12 cellular contexts compared by ENCODE assay signal in the genomic region with DNA sequence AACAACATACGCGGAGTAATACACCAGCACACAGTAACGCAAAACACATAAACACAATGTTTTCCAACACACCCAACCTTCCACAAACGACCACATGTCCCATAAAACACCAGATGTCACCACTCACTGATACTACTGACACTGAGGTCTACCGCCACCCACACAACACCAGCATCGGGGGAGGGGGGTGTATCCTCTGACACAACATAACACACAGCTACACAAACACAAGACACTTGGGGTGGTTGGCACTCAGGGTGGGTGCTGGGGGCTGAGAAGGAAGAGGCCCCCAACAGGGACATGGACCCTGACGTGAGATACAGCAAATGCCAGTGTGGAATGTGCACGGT. TPM values are rescaled to one million over a fixed set of nuclear protein-coding genes. Genes with fewer than 3 reads are reported as not detected.
DNase-seq lines count a peak whose midpoint lies in the region; ATAC-seq and TF ChIP-seq lines count a peak whose summit lies in the region.
"Had no signal": no experiment of that assay in that cellular context is flagged by ENCODE, and none has a peak within 500 bp of the region (broad histone marks: within the 10 kb centered on the region; RNA-seq: fewer than 3 reads in every experiment).

No MANE protein-coding gene starts in this region.

- CTCF ChIA-PET in activated CD4-positive, alpha-beta memory T cell treated with anti-CD3 and anti-CD28 coated beads, Interleukin-2, amount 10 ng/mL, durations not matched to agents 7 days and 5 days (lab: Charles Lee), result interaction anchor here (1.8 to 8.6 kb wide), 2 partner anchors 15 to 28 kb away, joined by 10 to 124 read pairs; a partner anchor contains a TSS

- H3K36me3 ChIP-seq in CD4-positive, CD25-positive, alpha-beta regulatory T cell (ENCODE audit: control insufficient read depth, insufficient read depth, low read length), result no peaks in the 10 kb centered on the region
- H3K36me3 ChIP-seq: SJCRH30, stomach had no signal

- H3K4me1 Mint-ChIP-seq in CD4-positive, CD25-positive, alpha-beta regulatory T cell, result peaks cover 17 to 80% (median 50%) of the 10 kb centered on the region in 4 donors
- peaks cover 73% of the 10 kb centered on the region for H3K4me1 Mint-ChIP-seq in activated CD4-positive, alpha-beta memory T cell treated with anti-CD3 and anti-CD28 coated beads, Interleukin-2, amount 10 ng/mL, durations not matched to agents 7 days and 5 days
- H3K4me1 Mint-ChIP-seq in glutamatergic neuron (ENCODE audit: low read depth, unreplicated experiment), result peaks cover 7% of the 10 kb centered on the region

- no peaks in the 10 kb centered on the region for H3K27me3 ChIP-seq in CD4-positive, CD25-positive, alpha-beta regulatory T cell (ENCODE audit: control insufficient read depth, insufficient read depth, low read length)
- H3K27me3 ChIP-seq: SJCRH30 had no signal

- no peak for ATAC-seq in CD4-positive, CD25-positive, alpha-beta regulatory T cell (ENCODE audit: low read depth in 2 of 2)
- no peak for ATAC-seq in HG03196 (IDR thresholded peaks at IDR 0.05; ENCODE audit: unreplicated experiment)

- H3K27ac Mint-ChIP-seq in CD4-positive, CD25-positive, alpha-beta regulatory T cell, result peak overlapping the region; percentile 85 to 96 (median 92)
- peak overlapping the region; percentile 92 for H3K27ac Mint-ChIP-seq in activated CD4-positive, alpha-beta memory T cell treated with anti-CD3 and anti-CD28 coated beads, Interleukin-2, amount 10 ng/mL, durations not matched to agents 7 days and 5 days
- H3K27ac Mint-ChIP-seq in glutamatergic neuron (ENCODE audit: unreplicated experiment), result peak overlapping the region; percentile 4

- H3K4me3 Mint-ChIP-seq in CD4-positive, CD25-positive, alpha-beta regulatory T cell, result peak overlapping the region; percentile 88 to 98 (median 96)
- H3K4me3 Mint-ChIP-seq in activated CD4-positive, alpha-beta memory T cell treated with anti-CD3 and anti-CD28 coated beads, Interleukin-2, amount 10 ng/mL, durations not matched to agents 7 days and 5 days, result peak overlapping the region; percentile 72
- no peak overlapping the region for H3K4me3 Mint-ChIP-seq in glutamatergic neuron (ENCODE audit: unreplicated experiment)

- POLR2A ChIA-PET in activated CD4-positive, alpha-beta memory T cell treated with anti-CD3 and anti-CD28 coated beads, Interleukin-2, amount 10 ng/mL, durations not matched to agents 7 days and 5 days (lab: Charles Lee), result interaction anchor here (1.2 to 9.4 kb wide), 3 partner anchors 15 to 343 kb away, joined by 3 to 152 read pairs (median 149); a partner anchor contains a TSS

- H3K36me3 Mint-ChIP-seq in CD4-positive, CD25-positive, alpha-beta regulatory T cell, result no peaks in the 10 kb centered on the region
- peaks cover 27% of the 10 kb centered on the region for H3K36me3 Mint-ChIP-seq in activated CD4-positive, alpha-beta memory T cell treated with anti-CD3 and anti-CD28 coated beads, Interleukin-2, amount 10 ng/mL, durations not matched to agents 7 days and 5 days (ENCODE audit: low read depth)
- no peaks in the 10 kb centered on the region for H3K36me3 Mint-ChIP-seq in glutamatergic neuron (ENCODE audit: unreplicated experiment)

- H3K9me3 ChIP-seq in CD4-positive, CD25-positive, alpha-beta regulatory T cell (ENCODE audit: control insufficient read depth in 2 of 2, low read length in 2 of 2), result no peaks in the 10 kb centered on the region
- H3K9me3 ChIP-seq: SJCRH30, stomach had no signal

- H3K4me3 ChIP-seq in CD4-positive, CD25-positive, alpha-beta regulatory T cell (ENCODE audit: low read depth, low read length), result peak overlapping the region; percentile 75
- peak overlapping the region; percentile 53 for H3K4me3 ChIP-seq in GM12865 (ENCODE audit: low read depth, low read length)
- H3K4me3 ChIP-seq: SJCRH30 had no signal

- no peak for DNase-seq in CD4-positive, CD25-positive, alpha-beta regulatory T cell
- no peak for DNase-seq in GM12865 (ENCODE audit: low read depth)
- no peak for DNase-seq in activated CD4-positive, alpha-beta memory T cell treated with anti-CD3 and anti-CD28 coated beads, Interleukin-2, amount 10 ng/mL, durations not matched to agents 7 days and 5 days
- DNase-seq in glutamatergic neuron, result no peak
- no peak for DNase-seq in dedifferentiated amniotic fluid mesenchymal stem cell (ENCODE audit: extremely low spot score)
- DNase-seq in GM03348 (ENCODE audit: low spot score), result no peak
- DNase-seq: cortex of kidney, NCI-H187 treated with DMSO at 0.1 percent for 48 hours, NCI-H774, SJCRH30 had no signal

- TF ChIP-seq CTCF in GM12865 (IDR thresholded peaks at IDR 0.05; ENCODE audit: insufficient read depth, low read depth, low read length, missing control alignments) (no peak), glutamatergic neuron (IDR thresholded peaks at IDR 0.05; ENCODE audit: partially characterized antibody, unreplicated experiment) (no peak)

- no peaks in the 10 kb centered on the region for H3K27me3 Mint-ChIP-seq in CD4-positive, CD25-positive, alpha-beta regulatory T cell
- H3K27me3 Mint-ChIP-seq in activated CD4-positive, alpha-beta memory T cell treated with anti-CD3 and anti-CD28 coated beads, Interleukin-2, amount 10 ng/mL, durations not matched to agents 7 days and 5 days, result no peaks in the 10 kb centered on the region
- H3K27me3 Mint-ChIP-seq in glutamatergic neuron (ENCODE audit: unreplicated experiment), result peaks cover 11% of the 10 kb centered on the region

- H3K4me1 ChIP-seq in CD4-positive, CD25-positive, alpha-beta regulatory T cell (ENCODE audit: control insufficient read depth, insufficient read depth, low read length, poor library complexity, severe bottlenecking), result peaks cover 72% of the 10 kb centered on the region

- H3K9me3 Mint-ChIP-seq in CD4-positive, CD25-positive, alpha-beta regulatory T cell, result no peaks in the 10 kb centered on the region
- H3K9me3 Mint-ChIP-seq in activated CD4-positive, alpha-beta memory T cell treated with anti-CD3 and anti-CD28 coated beads, Interleukin-2, amount 10 ng/mL, durations not matched to agents 7 days and 5 days, result no peaks in the 10 kb centered on the region
- peaks cover 13% of the 10 kb centered on the region for H3K9me3 Mint-ChIP-seq in glutamatergic neuron (ENCODE audit: unreplicated experiment)

- H3K27ac ChIP-seq in CD4-positive, CD25-positive, alpha-beta regulatory T cell (ENCODE audit: insufficient read depth, low read length, poor library complexity, severe bottlenecking), result peak overlapping the region; percentile 77
- H3K27ac ChIP-seq: SJCRH30 had no signal

RNA-seq across cellular contexts. Expression of a gene that starts 1.5 kb away (rescaled TPM):
- 56.1 TPM for total RNA-seq in CD4-positive, CD25-positive, alpha-beta regulatory T cell
- polyA plus RNA-seq in CD4-positive, CD25-positive, alpha-beta regulatory T cell, result 10 to 100 TPM; 16.7 to 33.0 (median 30.1) TPM
- total RNA-seq in activated CD4-positive, alpha-beta memory T cell treated with anti-CD3 and anti-CD28 coated beads, Interleukin-2, amount 10 ng/mL, durations not matched to agents 7 days and 5 days, result 10 to 100 TPM; 71.7 to 72.3 TPM
- 0.44 TPM for total RNA-seq in glutamatergic neuron (ENCODE audit: unreplicated experiment)

RNA-seq across cellular contexts. Expression of a gene that starts 20.0 kb away (rescaled TPM):
- not detected for total RNA-seq in CD4-positive, CD25-positive, alpha-beta regulatory T cell
- polyA plus RNA-seq in CD4-positive, CD25-positive, alpha-beta regulatory T cell, result under 1 TPM in 1 of 4 donors, not detected in 3; 0.60 TPM
- total RNA-seq in activated CD4-positive, alpha-beta memory T cell treated with anti-CD3 and anti-CD28 coated beads, Interleukin-2, amount 10 ng/mL, durations not matched to agents 7 days and 5 days, result under 1 TPM; 0.70 to 0.71 TPM
- total RNA-seq in glutamatergic neuron (ENCODE audit: unreplicated experiment), result not detected

RNA-seq across cellular contexts. Expression of a gene that starts 27.5 kb away (rescaled TPM):
- 40.7 TPM for total RNA-seq in CD4-positive, CD25-positive, alpha-beta regulatory T cell
- polyA plus RNA-seq in CD4-positive, CD25-positive, alpha-beta regulatory T cell, result 1 to 10 TPM; 3.4 to 7.0 (median 5.8) TPM
- 10 to 100 TPM; 58.1 to 64.6 TPM for total RNA-seq in activated CD4-positive, alpha-beta memory T cell treated with anti-CD3 and anti-CD28 coated beads, Interleukin-2, amount 10 ng/mL, durations not matched to agents 7 days and 5 days
- 34.1 TPM for total RNA-seq in glutamatergic neuron (ENCODE audit: unreplicated experiment)

RNA-seq across cellular contexts. Expression of a gene that starts 44.8 kb away (rescaled TPM):
- 6.0 TPM for total RNA-seq in CD4-positive, CD25-positive, alpha-beta regulatory T cell
- polyA plus RNA-seq in CD4-positive, CD25-positive, alpha-beta regulatory T cell, result 1 to 10 TPM; 1.4 to 5.1 (median 3.7) TPM
- 1 to 10 TPM; 6.5 to 6.8 TPM for total RNA-seq in activated CD4-positive, alpha-beta memory T cell treated with anti-CD3 and anti-CD28 coated beads, Interleukin-2, amount 10 ng/mL, durations not matched to agents 7 days and 5 days
- total RNA-seq in glutamatergic neuron (ENCODE audit: unreplicated experiment), result 13.0 TPM

Comparison
In these comparisons a context has a peak if more than half of its experiments do, and no peak if none do; other contexts are left out.
1. H3K27ac Mint-ChIP-seq: peak in every context shown above with its lines; median percentile 92 in CD4-positive, CD25-positive, alpha-beta regulatory T cell; 92 in activated CD4-positive, alpha-beta memory T cell treated with anti-CD3 and anti-CD28 coated beads, Interleukin-2, amount 10 ng/mL, durations not matched to agents 7 days and 5 days; 4 in glutamatergic neuron.
2. RNA of a gene that starts 1.5 kb away (total RNA-seq): 71.7 to 72.3 TPM in activated CD4-positive, alpha-beta memory T cell treated with anti-CD3 and anti-CD28 coated beads, Interleukin-2, amount 10 ng/mL, durations not matched to agents 7 days and 5 days and 56.1 TPM in CD4-positive, CD25-positive, alpha-beta regulatory T cell (single experiment); 0.44 TPM in glutamatergic neuron (single experiment); every median in the first group is over 10 times any median in the second.